In genomic region chr1:159916240-159917051, GRCh38 we compare ENCODE assay signal across 8 cellular contexts. TPM values are rescaled to one million over a fixed set of nuclear protein-coding genes. Genes with fewer than 3 reads are reported as not detected.
DNase-seq lines count a peak whose midpoint lies in the region; ATAC-seq and TF ChIP-seq lines count a peak whose summit lies in the region.

No MANE protein-coding gene starts in this region.

- peaks cover 72% of the 10 kb centered on the region for H3K4me1 Mint-ChIP-seq in activated B cell treated with CpG ODN at 0.5 μM for 24 hours

- TF ChIP-seq CTCF in AG04450 (IDR thresholded peaks at IDR 0.05; ENCODE audit: low read depth, low read length) (no peak), activated B cell treated with CpG ODN at 0.5 μM for 24 hours (IDR thresholded peaks at IDR 0.05) (no peak), suprapubic skin (IDR thresholded peaks at IDR 0.05) (no peak), ovary (IDR thresholded peaks at IDR 0.05) (no peak)

- in situ Hi-C loops in HAP-1 (cut with MboI; ENCODE audit: low sequenced_read_pairs) = no loop called here

- H3K27ac Mint-ChIP-seq in activated B cell treated with CpG ODN at 0.5 μM for 24 hours = peak overlapping the region; percentile 68

- DNase-seq in AG04450 (ENCODE audit: low read depth, low spot score) = no peak
- peak; percentile 72 to 77 for DNase-seq in HAP-1 (ENCODE audit: low spot score in 2 of 2)
- DNase-seq in activated B cell treated with CpG ODN at 0.5 μM for 24 hours = no peak
- no peak for DNase-seq in suprapubic skin (ENCODE audit: low spot score in 2 of 2)
- DNase-seq in ovary = no peak

- intact Hi-C loops in activated B cell treated with CpG ODN at 0.5 μM for 24 hours (cut with micrococcal nuclease) (no loop called here), ovary (cut with DNase I) (no loop called here)

- H3K4me3 Mint-ChIP-seq in activated B cell treated with CpG ODN at 0.5 μM for 24 hours = no peak overlapping the region

- CTCF ChIA-PET in AG04450 (lab: Charles Lee) = interaction anchor here (0.6 to 2.5 kb wide), 8 partner anchors 9 to 277 kb away, joined by 3 to 14 read pairs (median 5); partner anchors contain the start of gene TAGLN2
- CTCF ChIA-PET in activated B cell treated with CpG ODN at 0.5 μM for 24 hours (lab: Charles Lee) = interaction anchor here (1.3 kb wide), 1 partner anchor 26 kb away, joined by 3 read pairs; no protein-coding TSS in a partner anchor

- H3K36me3 Mint-ChIP-seq in activated B cell treated with CpG ODN at 0.5 μM for 24 hours (ENCODE audit: low read depth) = peaks cover 62% of the 10 kb centered on the region

- peak overlapping the region; percentile 24 for H3K9ac ChIP-seq in iPS-15b (ENCODE audit: low read depth, low read length)

- TF ChIP-seq POLR2A in suprapubic skin (IDR thresholded peaks at IDR 0.05) (no peak), ovary (IDR thresholded peaks at IDR 0.05) (no peak)

- peaks cover 14% of the 10 kb centered on the region for H3K4me1 ChIP-seq in HAP-1
- peaks cover 24% of the 10 kb centered on the region for H3K4me1 ChIP-seq in iPS-15b (ENCODE audit: control insufficient read depth, insufficient read depth, low read length)
- H3K4me1 ChIP-seq in suprapubic skin = peaks cover 92% of the 10 kb centered on the region
- peaks cover 2% of the 10 kb centered on the region for H3K4me1 ChIP-seq in ovary (ENCODE audit: insufficient read depth)

- TF ChIP-seq EP300 in suprapubic skin (IDR thresholded peaks at IDR 0.05) = no peak
- no peak for TF ChIP-seq EP300 in ovary (IDR thresholded peaks at IDR 0.05)

- H3K27me3 ChIP-seq in AG04450 (ENCODE audit: control insufficient read depth, insufficient read depth, low read length) = no peaks in the 10 kb centered on the region
- H3K27me3 ChIP-seq in HAP-1 (ENCODE audit: low read depth) = no peaks in the 10 kb centered on the region
- H3K27me3 ChIP-seq in iPS-15b (ENCODE audit: control insufficient read depth, insufficient read depth, low read length) = no peaks in the 10 kb centered on the region
- no peaks in the 10 kb centered on the region for H3K27me3 ChIP-seq in suprapubic skin
- H3K27me3 ChIP-seq in ovary = no peaks in the 10 kb centered on the region

- no peaks in the 10 kb centered on the region for H3K9me3 Mint-ChIP-seq in activated B cell treated with CpG ODN at 0.5 μM for 24 hours

- no peak overlapping the region for H3K4me3 ChIP-seq in AG04450 (ENCODE audit: low read depth, low read length)
- no peak overlapping the region for H3K4me3 ChIP-seq in HAP-1
- H3K4me3 ChIP-seq in iPS-15b (ENCODE audit: low read depth, low read length) = no peak overlapping the region
- no peak overlapping the region for H3K4me3 ChIP-seq in suprapubic skin
- H3K4me3 ChIP-seq in ovary = no peak overlapping the region

- POLR2A ChIA-PET in AG04450 (lab: Yijun Ruan, JAX) = interaction anchor here (1.7 kb wide), 1 partner anchor 9 kb away, joined by 8 read pairs; the partner anchor contains the start of gene TAGLN2
- POLR2A ChIA-PET in activated B cell treated with CpG ODN at 0.5 μM for 24 hours (lab: Charles Lee) = interaction anchor here (0.6 kb wide), 1 partner anchor 17 kb away, joined by 9 read pairs; no protein-coding TSS in a partner anchor

- WGBS in suprapubic skin = 39% methylated on average over 9 of the region's 9 CpGs
- WGBS in ovary, 3 donors = 46 to 48% (median 47%) methylated on average over 9 of the region's 9 CpGs

- no peaks in the 10 kb centered on the region for H3K27me3 Mint-ChIP-seq in activated B cell treated with CpG ODN at 0.5 μM for 24 hours

- peaks cover 36% of the 10 kb centered on the region for H3K36me3 ChIP-seq in HAP-1 (replicated peaks)
- peaks cover 17% of the 10 kb centered on the region for H3K36me3 ChIP-seq in iPS-15b (ENCODE audit: control insufficient read depth, insufficient read depth, low read length)
- peaks cover 35% of the 10 kb centered on the region for H3K36me3 ChIP-seq in suprapubic skin
- H3K36me3 ChIP-seq in ovary = no peaks in the 10 kb centered on the region

- H3K9me3 ChIP-seq in AG04450 (ENCODE audit: control insufficient read depth, insufficient read depth, low read length) (no peaks in the 10 kb centered on the region), HAP-1 (no peaks in the 10 kb centered on the region), iPS-15b (ENCODE audit: control insufficient read depth, insufficient read depth, low read length) (no peaks in the 10 kb centered on the region), suprapubic skin (no peaks in the 10 kb centered on the region), ovary (no peaks in the 10 kb centered on the region)

- H3K27ac ChIP-seq in AG04450 (ENCODE audit: low read depth, low read length) (peak overlapping the region; percentile 73), suprapubic skin (peak overlapping the region; percentile 17), ovary (peak overlapping the region in 1 of 2 donors; percentile 33)

- ATAC-seq in activated B cell treated with CpG ODN at 0.5 μM for 24 hours (ENCODE audit: low read depth) (no peak), GM19035 (IDR thresholded peaks at IDR 0.05; ENCODE audit: unreplicated experiment) (no peak), HG02798 (IDR thresholded peaks at IDR 0.05; ENCODE audit: poor library complexity, unreplicated experiment) (no peak)

RNA-seq across cellular contexts. Expression of gene TAGLN2, which starts 8.9 kb away (rescaled TPM):
- polyA plus RNA-seq in AG04450 (2011; rRNA removed) = 400 and 472 TPM in 2 replicates
- 226 and 280 TPM in 2 replicates for polyA minus RNA-seq in AG04450 (2011; rRNA and poly(A)+ RNA removed)
- total RNA-seq in activated B cell treated with CpG ODN at 0.5 μM for 24 hours = 327 and 364 TPM in 2 replicates
- 100 to 1,000 TPM; 281 to 427 (median 338) TPM for total RNA-seq in suprapubic skin
- total RNA-seq in ovary = 100 to 1,000 TPM in 6 of 7 donors, 10 to 100 TPM in 1; 81.8 to 202 (median 149) TPM
- 100 to 1,000 TPM; 174 to 266 TPM for polyA plus RNA-seq in ovary

RNA-seq across cellular contexts. Expression of gene CFAP45, which starts 16.5 kb away (rescaled TPM):
- 0.29 and 0.51 TPM in 2 replicates for polyA plus RNA-seq in AG04450 (2011; rRNA removed)
- 0.35 TPM in 1 of 2 replicates, not detected in the other for polyA minus RNA-seq in AG04450 (2011; rRNA and poly(A)+ RNA removed)
- 1.2 and 1.8 TPM in 2 replicates for total RNA-seq in activated B cell treated with CpG ODN at 0.5 μM for 24 hours
- total RNA-seq in suprapubic skin = 1 to 10 TPM in 3 of 4 donors, under 1 TPM in 1; 0.78 to 2.1 (median 1.6) TPM
- total RNA-seq in ovary = 10 to 100 TPM in 1 of 7 donors, 1 to 10 TPM in 6; 1.1 to 16.7 (median 1.5) TPM
- under 1 TPM; 0.30 to 0.50 TPM for polyA plus RNA-seq in ovary

RNA-seq across cellular contexts. Expression of gene IGSF9, which starts 29.0 kb away (rescaled TPM):
- polyA plus RNA-seq in AG04450 (2011; rRNA removed) (not detected in 2 replicates), ovary (under 1 TPM; 0.10 to 0.87 TPM)
- not detected in 2 replicates for polyA minus RNA-seq in AG04450 (2011; rRNA and poly(A)+ RNA removed)
- total RNA-seq in activated B cell treated with CpG ODN at 0.5 μM for 24 hours (not detected in 2 replicates), suprapubic skin (10 to 100 TPM; 26.1 to 44.1 (median 28.4) TPM), ovary (10 to 100 TPM in 1 of 7 donors, 1 to 10 TPM in 5, under 1 TPM in 1; 0.83 to 14.0 (median 2.0) TPM)

RNA-seq across cellular contexts. Expression of gene SLAMF9, which starts 37.6 kb away (rescaled TPM):
- 0.11 TPM in 1 of 2 replicates, not detected in the other for polyA plus RNA-seq in AG04450 (2011; rRNA removed)
- polyA minus RNA-seq in AG04450 (2011; rRNA and poly(A)+ RNA removed) = 0.37 TPM in 1 of 2 replicates, not detected in the other
- not detected in 2 replicates for total RNA-seq in activated B cell treated with CpG ODN at 0.5 μM for 24 hours
- total RNA-seq in suprapubic skin = not detected
- total RNA-seq in ovary = not detected
- polyA plus RNA-seq in ovary = not detected

RNA-seq across cellular contexts. Expression of gene VSIG8, which starts 54.0 kb away (rescaled TPM):
- polyA plus RNA-seq in AG04450 (2011; rRNA removed) (not detected in 2 replicates), ovary (under 1 TPM in 1 of 2 donors, not detected in 1; 0.06 TPM)
- not detected in 2 replicates for polyA minus RNA-seq in AG04450 (2011; rRNA and poly(A)+ RNA removed)
- total RNA-seq in activated B cell treated with CpG ODN at 0.5 μM for 24 hours (not detected in 2 replicates), suprapubic skin (10 to 100 TPM; 18.1 to 62.2 (median 25.7) TPM), ovary (under 1 TPM in 5 of 7 donors, not detected in 2; 0.18 to 0.48 (median 0.23) TPM)

Comparison
In these comparisons a context has a peak if more than half of its experiments do, and no peak if none do; other contexts are left out.
1. DNase-seq: peak in HAP-1 (2 of 2); none in AG04450 (single experiment), activated B cell treated with CpG ODN at 0.5 μM for 24 hours (single experiment), suprapubic skin (0 of 2) and ovary (0 of 5).